29 cellular contexts compared by ENCODE assay signal in genomic region chr11:13959001-13959400, GRCh38. TPM values are rescaled to one million over a fixed set of nuclear protein-coding genes. Genes with fewer than 3 reads are reported as not detected.
"Had no signal": no experiment of that assay in that cellular context is flagged by ENCODE, and none has a peak within 500 bp of the region (broad histone marks: within the 10 kb centered on the region; RNA-seq: fewer than 3 reads in every experiment).

No MANE protein-coding gene starts in this region.

- H3K27ac ChIP-seq: esophagus muscularis mucosa, heart right ventricle, ovary, psoas muscle, sigmoid colon, spleen, thoracic aorta, tibial nerve, upper lobe of right lung, uterus had no signal

- H3K4me3 ChIP-seq: esophagus muscularis mucosa, heart right ventricle, lung, ovary, psoas muscle, sigmoid colon, spleen, thoracic aorta, tibial nerve, upper lobe of right lung, uterus had no signal

- H3K9me3 ChIP-seq: esophagus muscularis mucosa, heart right ventricle, ovary, psoas muscle, sigmoid colon, spleen, thoracic aorta, tibial nerve, upper lobe of right lung, uterus had no signal

- H3K4me3 Mint-ChIP-seq: immature natural killer cell; memory B cell; nephron progenitor cell; stimulated activated naive B cell treated with anti-CD40 and anti-IgM and Interleukin-4, amounts not matched to agents 10 μg/mL and 1 μg/mL and 100 μg/mL, for 72 hours; stimulated activated naive CD8-positive, alpha-beta T cell treated with anti-CD3 and anti-CD28 coated beads, Interleukin-15, Interleukin-2, amounts not matched to agents 100 ng/mL and 50 ng/mL, for 24 hours had no signal

- H3K36me3 Mint-ChIP-seq: immature natural killer cell; memory B cell; stimulated activated naive B cell treated with anti-CD40 and anti-IgM and Interleukin-4, amounts not matched to agents 10 μg/mL and 1 μg/mL and 100 μg/mL, for 72 hours had no signal

- H3K9me3 Mint-ChIP-seq: immature natural killer cell; memory B cell; naive thymus-derived CD4-positive, alpha-beta T cell; nephron progenitor cell; stimulated activated naive B cell treated with anti-CD40 and anti-IgM and Interleukin-4, amounts not matched to agents 10 μg/mL and 1 μg/mL and 100 μg/mL, for 72 hours; stimulated activated naive CD8-positive, alpha-beta T cell treated with anti-CD3 and anti-CD28 coated beads, Interleukin-15, Interleukin-2, amounts not matched to agents 100 ng/mL and 50 ng/mL, for 24 hours had no signal

- H3K36me3 ChIP-seq: esophagus muscularis mucosa, heart right ventricle, ovary, sigmoid colon, spleen, thoracic aorta, tibial nerve, upper lobe of right lung, uterus had no signal

- ATAC-seq: heart right ventricle; left lobe of liver; naive thymus-derived CD4-positive, alpha-beta T cell; psoas muscle; right cardiac atrium; stimulated activated naive B cell treated with anti-CD40 and anti-IgM and Interleukin-4, amounts not matched to agents 10 μg/mL and 1 μg/mL and 100 μg/mL, for 72 hours; upper lobe of right lung had no signal

- H3K4me1 ChIP-seq: psoas muscle, upper lobe of right lung had no signal

- DNase-seq: cerebellar nuclear complex; effector CD8-positive, alpha-beta T cell; foreskin melanocyte; glutamatergic neuron; heart right ventricle; hypothalamus; immature natural killer cell; midbrain; naive thymus-derived CD4-positive, alpha-beta T cell; nephron progenitor cell; occipital lobe; ovary; posterior cingulate gyrus; psoas muscle; right cardiac atrium; sigmoid colon; spleen; stimulated activated naive B cell treated with anti-CD40 and anti-IgM and Interleukin-4, amounts not matched to agents 10 μg/mL and 1 μg/mL and 100 μg/mL, for 72 hours; upper lobe of right lung; uterus had no signal

- H3K27ac Mint-ChIP-seq: immature natural killer cell; memory B cell; nephron progenitor cell; stimulated activated naive B cell treated with anti-CD40 and anti-IgM and Interleukin-4, amounts not matched to agents 10 μg/mL and 1 μg/mL and 100 μg/mL, for 72 hours; stimulated activated naive CD8-positive, alpha-beta T cell treated with anti-CD3 and anti-CD28 coated beads, Interleukin-15, Interleukin-2, amounts not matched to agents 100 ng/mL and 50 ng/mL, for 24 hours had no signal

- H3K27me3 ChIP-seq: ovary had no signal

RNA-seq across cellular contexts. Expression of gene SPON1, which starts 3.5 kb away (rescaled TPM):
- polyA plus RNA-seq: endothelial cell of umbilical vein, keratinocyte had no signal
